14 cellular contexts compared by ENCODE assay signal in the genomic region with DNA sequence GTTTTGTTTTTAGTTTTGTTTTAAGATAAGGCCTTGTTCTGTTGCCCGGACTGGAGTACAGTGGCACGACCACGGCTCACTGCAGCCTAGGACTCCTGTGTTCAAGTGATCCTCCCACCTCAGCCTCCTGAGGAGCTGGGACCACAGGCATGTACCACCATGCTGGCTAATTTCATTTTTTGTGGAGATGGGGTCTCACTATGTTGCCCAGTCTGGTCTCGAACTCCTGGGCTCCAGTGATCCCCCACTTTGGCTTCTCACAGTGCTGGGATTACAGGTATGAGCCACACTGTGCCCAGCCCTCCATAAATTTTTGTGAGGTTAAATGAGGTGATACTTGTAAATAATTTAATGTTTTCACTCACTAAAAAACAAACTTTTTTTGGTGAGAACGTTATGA.
DNase-seq lines count a peak whose midpoint lies in the region; ATAC-seq, FAIRE-seq and TF ChIP-seq lines count a peak whose summit lies in the region.
"Had no signal": no experiment of that assay in that cellular context is flagged by ENCODE, and none has a peak within 500 bp of the region (broad histone marks: within the 10 kb centered on the region; RNA-seq: fewer than 3 reads in every experiment).

No MANE protein-coding gene starts in this region.

- BruUV-seq in GM12878 (replicated peaks; lab: Mats Ljungman, UMichigan): no TSS peak

- H3K4me1 ChIP-seq in Karpas-422 (ENCODE audit: low read length): peaks cover 94% of the 10 kb centered on the region
- peaks cover 55% of the 10 kb centered on the region for H3K4me1 ChIP-seq in GM12878 (ENCODE audit: control insufficient read depth, insufficient read depth, low read length)

- H3K27ac ChIP-seq in Karpas-422 (ENCODE audit: low read length) (peak overlapping the region; percentile 15; the same call in 1 of the 2 replicates), GM12878 (ENCODE audit: control insufficient read depth, insufficient read depth) (peak overlapping the region; percentile 1; the same call in 1 of the 2 replicates)

- H3K36me3 ChIP-seq in Karpas-422 (ENCODE audit: insufficient read depth, low read length) (no peaks in the 10 kb centered on the region), GM12878 (ENCODE audit: control insufficient read depth in 2 of 2, insufficient read depth in 2 of 2, low read length in 1 of 2) (peaks cover 3 to 5% of the 10 kb centered on the region in 2 experiments; a peak in 3 of 4 replicates)

- H3K4me2 ChIP-seq in Karpas-422 (ENCODE audit: low read depth, low read length, poor library complexity, severe bottlenecking) (no peak overlapping the region), GM12878 (ENCODE audit: control insufficient read depth, insufficient read depth) (no peak overlapping the region)

- no peaks in the 10 kb centered on the region for H3K9me3 Mint-ChIP-seq in progenitor cell of endocrine pancreas (ENCODE audit: low read depth)

- intact Hi-C loops in GM12878 (cut with micrococcal nuclease; ENCODE audit: unreplicated experiment) (loop anchor here (5.0 kb wide), 1 partner anchor 169 kb away; no protein-coding TSS in a partner anchor), posterior cingulate gyrus (cut with DNase I) (no loop called here)

- H3K4me3 Mint-ChIP-seq in progenitor cell of endocrine pancreas (ENCODE audit: low read depth): no peak overlapping the region

- CTCF ChIA-PET in GM12878 (lab: Yijun Ruan, JAX): interaction anchor here (1.5 to 2.7 kb wide), 4 partner anchors 22 to 167 kb away, joined by 3 to 10 read pairs (median 4); no protein-coding TSS in a partner anchor

- no peaks in the 10 kb centered on the region for H3K36me3 Mint-ChIP-seq in progenitor cell of endocrine pancreas (ENCODE audit: insufficient read depth)

- RAD21 ChIA-PET in GM12878 (lab: Charles Lee; ENCODE audit: unreplicated experiment): interaction anchor here (0.7 to 2.7 kb wide), 5 partner anchors 25 to 166 kb away, joined by 3 to 15 read pairs (median 4); no protein-coding TSS in a partner anchor

- H3K9ac ChIP-seq in Karpas-422 (ENCODE audit: low read length) (no peak overlapping the region), GM12878 (ENCODE audit: control insufficient read depth, insufficient read depth, low read length) (no peak overlapping the region)
- H3K9ac ChIP-seq: BLaER1 treated with 17β-estradiol and CSF1 and Interleukin-3, amounts not matched to agents 10 nM and 100 nM had no signal

- in situ Hi-C loops in GM12878 (cut with MboI): no loop called here

- peaks cover 75% of the 10 kb centered on the region for H4K20me1 ChIP-seq in Karpas-422 (ENCODE audit: insufficient read depth, low read depth, low read length)
- no peaks in the 10 kb centered on the region; the same call in 1 of the 2 replicates for H4K20me1 ChIP-seq in GM12878 (ENCODE audit: control insufficient read depth, insufficient read depth)

- no peak for ATAC-seq in GM12878
- ATAC-seq in GM21390 (IDR thresholded peaks at IDR 0.05; ENCODE audit: unreplicated experiment): no peak

- H3K27ac Mint-ChIP-seq in progenitor cell of endocrine pancreas: peak overlapping the region; percentile 55

- H3K79me2 ChIP-seq in Karpas-422 (ENCODE audit: low read length): peaks cover 100% of the 10 kb centered on the region
- peaks cover 100% of the 10 kb centered on the region for H3K79me2 ChIP-seq in GM12878 (ENCODE audit: control insufficient read depth, insufficient read depth, low read length)

- no peak for TF ChIP-seq RAD21 in GM12878 (IDR thresholded peaks at IDR 0.05; ENCODE audit: insufficient read depth, low read depth, low read length)

- no peak overlapping the region for H2AFZ ChIP-seq in Karpas-422 (ENCODE audit: low read length)
- H2AFZ ChIP-seq in GM12878 (ENCODE audit: control insufficient read depth, low read depth, low read length): no peak overlapping the region

- WGBS in GM12878 (ENCODE audit: insufficient coverage, insufficient replicate concordance, low lambda C conversion rate, missing lambda C conversion rate): 90% methylated on average over 5 of the region's 5 CpGs

- H3K9me3 ChIP-seq in Karpas-422 (ENCODE audit: low read length): no peaks in the 10 kb centered on the region
- no peaks in the 10 kb centered on the region for H3K9me3 ChIP-seq in GM12878 (replicated peaks; ENCODE audit: control insufficient read depth, insufficient read depth, low read length)

- peak; percentile 5 for FAIRE-seq in GM12891 (lab: Jason Lieb, UNC)
- no peak for FAIRE-seq in GM12878 (lab: Jason Lieb, UNC)
- FAIRE-seq: GM12892 had no signal

- H3K27me3 ChIP-seq in Karpas-422 (ENCODE audit: low read length) (no peaks in the 10 kb centered on the region), GM12878 (replicated peaks in 1 of 2; ENCODE audit: control insufficient read depth in 2 of 2, insufficient read depth in 2 of 2, low read length in 1 of 2) (no peaks in the 10 kb centered on the region)
- H3K27me3 ChIP-seq: BLaER1 treated with 17β-estradiol and CSF1 and Interleukin-3, amounts not matched to agents 10 nM and 100 nM had no signal

- TF ChIP-seq CTCF in GM12878 (IDR thresholded peaks at IDR 0.05 in 2 of 3, conservative IDR thresholded peaks at IDR 0.05 in 1 of 3; ENCODE audit: control insufficient read depth in 2 of 3, extremely low read depth in 1 of 3, insufficient read depth in 1 of 3, low read depth in 3 of 3, low read length in 3 of 3): no peak
- no peak for TF ChIP-seq CTCF in progenitor cell of endocrine pancreas (IDR thresholded peaks at IDR 0.05; ENCODE audit: unreplicated experiment)

- TF ChIP-seq POLR2A in GM12891 (IDR thresholded peaks at IDR 0.05; ENCODE audit: low read depth, low read length) (no peak), GM12878 (IDR thresholded peaks at IDR 0.05; ENCODE audit: low read depth, low read length) (no peak)

- POLR2A ChIA-PET in GM12878 (lab: Charles Lee): interaction anchor here (1.5 kb wide), 1 partner anchor 163 kb away, joined by 3 read pairs; no protein-coding TSS in a partner anchor

- no peak for TF ChIP-seq EP300 in GM12878 (IDR thresholded peaks at IDR 0.05; ENCODE audit: borderline replicate concordance in 1 of 2, control insufficient read depth in 1 of 2, low read depth in 2 of 2, low read length in 2 of 2)

- peaks cover 26% of the 10 kb centered on the region for H3K4me1 Mint-ChIP-seq in progenitor cell of endocrine pancreas (ENCODE audit: low read depth)

- H3K9me2 ChIP-seq in Karpas-422 (replicated peaks; ENCODE audit: insufficient read depth, low read length): no peaks in the 10 kb centered on the region

- SMC1A ChIA-PET in GM12878 (lab: Charles Lee; ENCODE audit: uncharacterized antibody, unreplicated experiment): interaction anchor here (0.9 to 3.7 kb wide), 15 partner anchors 12 to 166 kb away, joined by 3 to 29 read pairs (median 5); no protein-coding TSS in a partner anchor

- H3K4me3 ChIP-seq in Karpas-422 (ENCODE audit: low read length) (no peak overlapping the region), GM12878 (no peak overlapping the region)
- H3K4me3 ChIP-seq: BLaER1 treated with 17β-estradiol and CSF1 and Interleukin-3, amounts not matched to agents 10 nM and 100 nM had no signal

- no peak for DNase-seq in GM12891 (ENCODE audit: insufficient read length, low spot score)
- DNase-seq in Karpas-422: no peak
- DNase-seq in GM12878 (ENCODE audit: low read depth, low spot score): no peak
- no peak for DNase-seq in progenitor cell of endocrine pancreas (ENCODE audit: low spot score, unreplicated experiment)
- DNase-seq in posterior cingulate gyrus: no peak
- no peak for DNase-seq in GDM1 (lab: John Stamatoyannopoulos, UW)
- DNase-seq: DMS153, Kasumi-1, NCI-H187 treated with DMSO at 0.1 percent for 48 hours, NCI-H2171, SHP77 treated with DMSO at 0.1 percent for 48 hours had no signal

- no peaks in the 10 kb centered on the region for H3K27me3 Mint-ChIP-seq in progenitor cell of endocrine pancreas

TF ChIP-seq in GM12891, 5 proteins besides CTCF, POLR2A, EP300 and RAD21:
- TF ChIP-seq POU2F2 (IDR thresholded peaks at IDR 0.05; ENCODE audit: low read depth, low read length): no peak
- TF ChIP-seq PAX5 (IDR thresholded peaks at IDR 0.05; ENCODE audit: insufficient read depth, low read length, severe bottlenecking): no peak
- no peak for TF ChIP-seq POLR2AphosphoS5 (IDR thresholded peaks at IDR 0.05; ENCODE audit: low read depth, low read length)

TF ChIP-seq in GM12878, 131 proteins besides CTCF, POLR2A, EP300 and RAD21:
- TF ChIP-seq CHD4 (IDR thresholded peaks at IDR 0.05) (no peak), WRNIP1 (IDR thresholded peaks at IDR 0.05; ENCODE audit: borderline replicate concordance, low read depth, low read length) (0 out of 2 replicates have a peak, but pooled peaks have one; percentile 28), CHD2 (IDR thresholded peaks at IDR 0.05; ENCODE audit: borderline replicate concordance, low read depth, low read length) (no peak), HSF1 (IDR thresholded peaks at IDR 0.05; ENCODE audit: low read depth, low read length) (no peak)
